Comparison of ENCODE assay signal across 9 cellular contexts in the genomic region with DNA sequence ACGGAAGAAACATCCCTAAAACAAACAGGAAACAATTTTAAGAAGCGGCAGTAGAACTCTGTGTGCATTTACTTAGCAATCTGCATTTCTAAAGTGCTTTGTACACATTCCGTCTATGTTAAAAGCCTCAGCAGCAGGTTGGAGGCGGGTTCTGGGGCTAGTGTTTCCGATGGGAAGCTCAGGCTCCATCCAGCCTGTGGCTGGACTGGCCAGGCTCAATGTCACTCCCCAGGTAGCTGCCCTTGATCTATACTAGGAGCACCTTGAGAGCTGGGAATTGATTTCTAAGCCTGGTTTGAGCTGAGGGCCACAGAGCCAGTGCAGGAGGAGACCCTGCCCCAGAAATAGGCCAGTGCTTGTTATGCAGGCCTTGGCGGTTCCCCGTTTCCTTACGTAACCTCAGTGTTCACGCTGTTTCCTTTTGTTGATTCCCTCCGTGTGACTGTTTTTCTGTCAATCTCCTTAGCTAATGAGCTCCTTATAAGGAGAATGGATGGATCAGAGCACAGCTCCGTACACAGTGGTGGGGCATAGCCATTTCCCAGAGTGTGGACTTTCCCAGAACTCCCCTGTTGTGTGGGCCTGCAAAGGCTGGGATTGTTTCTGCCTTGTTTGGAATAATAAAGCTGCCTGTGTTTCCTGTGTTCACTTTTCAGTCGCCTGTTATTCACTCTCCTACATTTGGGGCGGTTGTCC. TPM values are rescaled to one million over a fixed set of nuclear protein-coding genes. Genes with fewer than 3 reads are reported as not detected.
DNase-seq lines count a peak whose midpoint lies in the region; FAIRE-seq and TF ChIP-seq lines count a peak whose summit lies in the region.
"Had no signal": no experiment of that assay in that cellular context is flagged by ENCODE, and none has a peak within 500 bp of the region (broad histone marks: within the 10 kb centered on the region; RNA-seq: fewer than 3 reads in every experiment).

No MANE protein-coding gene starts in this region.

- 75 to 78% methylated on average over 13 of the region's 13 CpGs for WGBS in thyroid gland, 2 donors

- H3K9me2 ChIP-seq in MM.1S (replicated peaks; ENCODE audit: insufficient read depth, low read length): no peaks in the 10 kb centered on the region

- no peak overlapping the region for H2AFZ ChIP-seq in MM.1S (ENCODE audit: low read length)

- H3K9me3 Mint-ChIP-seq in activated T-cell treated with anti-CD3 and anti-CD28 coated beads, Interleukin-2, amount 50 U/mL, for 24 hours: no peaks in the 10 kb centered on the region
- H3K9me3 Mint-ChIP-seq: activated naive CD4-positive, alpha-beta T cell treated with anti-CD3 and anti-CD28 coated beads, Interleukin-2, amount 50 U/mL, for 72 hours had no signal

- intact Hi-C loops in thyroid gland (cut with DNase I): no loop called here

- no peak overlapping the region for H3K4me3 Mint-ChIP-seq in activated T-cell treated with anti-CD3 and anti-CD28 coated beads, Interleukin-2, amount 50 U/mL, for 24 hours

- DNase-seq in DMS79 (lab: John Stamatoyannopoulos, UW) (peak; percentile 35), NCI-H526 (lab: John Stamatoyannopoulos, UW) (peak; percentile 44 to 49), ecto neural progenitor cell (ENCODE audit: low spot score) (peak; percentile 68), GM19239 (ENCODE audit: insufficient read length, low spot score) (no peak), MM.1S (no peak), thyroid gland (no peak)
- DNase-seq in activated T-cell treated with anti-CD3 and anti-CD28 coated beads, Interleukin-2, amount 50 U/mL, for 24 hours: no peak

- H3F3A ChIP-seq in MM.1S (ENCODE audit: insufficient read depth, low read length): no peaks in the 10 kb centered on the region

- no peak overlapping the region for H3K9ac ChIP-seq in MM.1S (ENCODE audit: low read length)

- H4K20me1 ChIP-seq in MM.1S (ENCODE audit: insufficient read depth, low read length): no peaks in the 10 kb centered on the region

- peak overlapping the region in 1 of 2 donors; percentile 13 for H3K4me3 ChIP-seq in muscle layer of duodenum (ENCODE audit: low read depth in 1 of 2, low read length in 2 of 2)
- no peak overlapping the region for H3K4me3 ChIP-seq in MM.1S (ENCODE audit: low read length)
- H3K4me3 ChIP-seq in thyroid gland (replicated peaks in 1 of 3): no peak overlapping the region

- no peak for FAIRE-seq in GM19239 (lab: Jason Lieb, UNC)

- H3K27ac Mint-ChIP-seq in activated T-cell treated with anti-CD3 and anti-CD28 coated beads, Interleukin-2, amount 50 U/mL, for 24 hours: no peak overlapping the region
- H3K27ac Mint-ChIP-seq: activated naive CD4-positive, alpha-beta T cell treated with anti-CD3 and anti-CD28 coated beads, Interleukin-2, amount 50 U/mL, for 72 hours had no signal

- no peaks in the 10 kb centered on the region for H3K36me3 ChIP-seq in muscle layer of duodenum (ENCODE audit: control insufficient read depth in 1 of 2, insufficient read depth in 2 of 2, low read length in 2 of 2)
- H3K36me3 ChIP-seq in MM.1S (replicated peaks; ENCODE audit: insufficient read depth, low read length): no peaks in the 10 kb centered on the region
- H3K36me3 ChIP-seq in thyroid gland: no peaks in the 10 kb centered on the region

- peak overlapping the region; percentile 30 for H3K27ac ChIP-seq in muscle layer of duodenum (ENCODE audit: low read length)
- no peak overlapping the region for H3K27ac ChIP-seq in MM.1S (ENCODE audit: low read length)
- H3K27ac ChIP-seq in thyroid gland: peak overlapping the region in 1 of 3 donors; percentile 17

- H3K9me3 ChIP-seq in muscle layer of duodenum (ENCODE audit: control insufficient read depth in 1 of 2, low read length in 2 of 2) (no peaks in the 10 kb centered on the region), MM.1S (replicated peaks; ENCODE audit: insufficient read depth, low read length) (no peaks in the 10 kb centered on the region), thyroid gland (no peaks in the 10 kb centered on the region)

- no peaks in the 10 kb centered on the region for H3K36me3 Mint-ChIP-seq in activated T-cell treated with anti-CD3 and anti-CD28 coated beads, Interleukin-2, amount 50 U/mL, for 24 hours (ENCODE audit: low read depth)
- H3K36me3 Mint-ChIP-seq: activated naive CD4-positive, alpha-beta T cell treated with anti-CD3 and anti-CD28 coated beads, Interleukin-2, amount 50 U/mL, for 72 hours had no signal

- H3K79me2 ChIP-seq in MM.1S (ENCODE audit: low read length): no peaks in the 10 kb centered on the region

- TF ChIP-seq CTCF in MM.1S (IDR thresholded peaks at IDR 0.05; ENCODE audit: low read length) (no peak), thyroid gland (IDR thresholded peaks at IDR 0.05) (no peak)

- H3K27me3 ChIP-seq in muscle layer of duodenum (ENCODE audit: low read depth, low read length): no peaks in the 10 kb centered on the region
- H3K27me3 ChIP-seq in MM.1S (replicated peaks; ENCODE audit: insufficient read depth, low read length): no peaks in the 10 kb centered on the region
- H3K27me3 ChIP-seq in thyroid gland: no peaks in the 10 kb centered on the region

- H3K4me2 ChIP-seq in MM.1S (ENCODE audit: low read depth, low read length): no peak overlapping the region

- H3K27me3 Mint-ChIP-seq in activated T-cell treated with anti-CD3 and anti-CD28 coated beads, Interleukin-2, amount 50 U/mL, for 24 hours: peaks cover 30% of the 10 kb centered on the region

- H3K4me1 Mint-ChIP-seq in activated T-cell treated with anti-CD3 and anti-CD28 coated beads, Interleukin-2, amount 50 U/mL, for 24 hours (ENCODE audit: low read depth): peaks cover 18% of the 10 kb centered on the region

- TF ChIP-seq POLR2A in thyroid gland (IDR thresholded peaks at IDR 0.05): no peak

- H3K4me1 ChIP-seq in muscle layer of duodenum (ENCODE audit: control insufficient read depth in 1 of 2, insufficient read depth in 2 of 2, low read length in 2 of 2) (peaks cover 4 to 8% of the 10 kb centered on the region in 2 donors), MM.1S (ENCODE audit: low read length) (no peaks in the 10 kb centered on the region), thyroid gland (peaks cover 0 to 3% of the 10 kb centered on the region in 2 donors)

RNA-seq across cellular contexts. Expression of a gene that starts 21.4 kb away (rescaled TPM):
- not detected for total RNA-seq in thyroid gland

RNA-seq across cellular contexts. Expression of a gene that starts 33.2 kb away (rescaled TPM):
- 10 to 100 TPM; 10.5 to 22.3 (median 13.5) TPM for total RNA-seq in thyroid gland

RNA-seq across cellular contexts. Expression of a gene that starts 33.3 kb away (rescaled TPM):
- 100 to 1,000 TPM; 103 to 160 (median 134) TPM for total RNA-seq in thyroid gland

Comparison
In these comparisons a context has a peak if more than half of its experiments do, and no peak if none do; other contexts are left out.
1. DNase-seq: peak in DMS79 (single experiment), NCI-H526 (2 of 2) and ecto neural progenitor cell (single experiment); none in GM19239 (single experiment), MM.1S (single experiment), activated T-cell treated with anti-CD3 and anti-CD28 coated beads, Interleukin-2, amount 50 U/mL, for 24 hours (single experiment) and thyroid gland (0 of 2).